ENCODE assay signal across 16 cellular contexts in the genomic region with DNA sequence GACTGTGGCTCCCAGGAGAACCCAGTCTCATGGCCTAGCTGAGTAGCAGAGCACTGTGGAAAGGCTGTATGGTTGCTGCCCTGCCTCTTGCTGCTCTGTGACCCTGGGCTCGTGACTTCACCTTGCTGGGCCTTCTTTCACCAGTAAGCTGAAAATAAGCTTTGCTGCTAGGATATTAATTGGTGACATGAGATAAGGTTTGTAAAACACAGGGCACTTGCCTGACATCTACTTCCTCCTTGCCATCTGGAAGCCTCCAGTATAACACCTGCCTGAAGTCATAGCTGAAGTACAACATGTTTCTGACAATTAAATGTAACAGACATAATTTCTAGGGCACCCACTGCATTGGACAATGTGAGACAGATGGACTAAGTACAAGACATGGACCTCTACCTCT. TPM values are rescaled to one million over a fixed set of nuclear protein-coding genes. Genes with fewer than 3 reads are reported as not detected.
"Had no signal": no experiment of that assay in that cellular context is flagged by ENCODE, and none has a peak within 500 bp of the region (broad histone marks: within the 10 kb centered on the region; RNA-seq: fewer than 3 reads in every experiment).

No MANE protein-coding gene starts in this region.

- H3K27ac ChIP-seq: gastrocnemius medialis, ovary, sigmoid colon, spleen, thoracic aorta, upper lobe of right lung had no signal

- DNase-seq: activated CD4-positive, alpha-beta T cell treated with anti-CD3 and anti-CD28 coated beads, Interleukin-2, amount 50 U/mL, for 48 hours; activated naive CD4-positive, alpha-beta T cell; activated naive CD8-positive, alpha-beta T cell treated with anti-CD3 and anti-CD28 coated beads for 36 hours; amniotic stem cell; caudate nucleus; gastrocnemius medialis; head of caudate nucleus; natural killer cell; ovary; sigmoid colon; spleen; stimulated activated CD4-positive, alpha-beta T cell treated with anti-CD3 and anti-CD28 coated beads, Interleukin-4, amount 100 ng/mL, for 4 hours; upper lobe of right lung had no signal

- H3K9me3 ChIP-seq: gastrocnemius medialis, ovary, sigmoid colon, thoracic aorta, upper lobe of right lung had no signal

- H3K4me1 ChIP-seq: spleen, upper lobe of right lung had no signal

- ATAC-seq: activated T-helper 17 cell treated with anti-CD3 and anti-CD28 coated beads, Interleukin-2, amount 50 U/mL, for 72 hours; gastrocnemius medialis; natural killer cell; upper lobe of right lung had no signal

- H3K27me3 ChIP-seq: gastrocnemius medialis, ovary, sigmoid colon, spleen, upper lobe of right lung had no signal

- H3K36me3 ChIP-seq: gastrocnemius medialis, ovary, sigmoid colon, spleen, thoracic aorta, upper lobe of right lung had no signal

- H3K4me3 ChIP-seq: gastrocnemius medialis, ovary, sigmoid colon, spleen, thoracic aorta, upper lobe of right lung had no signal

RNA-seq across cellular contexts. Expression of a gene that starts 53.6 kb away (rescaled TPM):
- total RNA-seq: activated naive CD8-positive, alpha-beta T cell treated with anti-CD3 and anti-CD28 coated beads for 36 hours; kidney epithelial cell had no signal
